ENCODE assay signal across 12 cellular contexts in genomic region chr2:215979615-215980014, GRCh38. TPM values are rescaled to one million over a fixed set of nuclear protein-coding genes. Genes with fewer than 3 reads are reported as not detected.
DNase-seq lines count a peak whose midpoint lies in the region; ATAC-seq and TF ChIP-seq lines count a peak whose summit lies in the region.
"Had no signal": no experiment of that assay in that cellular context is flagged by ENCODE, and none has a peak within 500 bp of the region (broad histone marks: within the 10 kb centered on the region; RNA-seq: fewer than 3 reads in every experiment).

No MANE protein-coding gene starts in this region.

- no peak for TF ChIP-seq CTCF in DND-41 (IDR thresholded peaks at IDR 0.05; ENCODE audit: borderline replicate concordance, extremely low read depth, low read length, poor library complexity, severe bottlenecking)
- no peak for TF ChIP-seq CTCF in heart left ventricle (IDR thresholded peaks at IDR 0.05)

- ATAC-seq in DND-41 (ENCODE audit: insufficient read depth, low read depth) (peak; percentile 68; the same call in 2 of the 3 replicates), GM19023 (IDR thresholded peaks at IDR 0.05; ENCODE audit: unreplicated experiment) (peak; percentile 35), HG02973 (IDR thresholded peaks at IDR 0.05; ENCODE audit: unreplicated experiment) (peak; percentile 56), T-helper 17 cell (peak; percentile 78), heart left ventricle (no peak)

- no peak overlapping the region for H3K27ac Mint-ChIP-seq in T-helper 17 cell

- 77 to 86% (median 85%) methylated on average over 2 of the region's 2 CpGs for WGBS in heart left ventricle, 4 donors

- no peaks in the 10 kb centered on the region for H3K27me3 ChIP-seq in DND-41 (ENCODE audit: insufficient read depth, low read length, poor library complexity)
- no peaks in the 10 kb centered on the region for H3K27me3 ChIP-seq in heart left ventricle

- H3K9me3 ChIP-seq in DND-41 (ENCODE audit: insufficient read depth, low read length, severe bottlenecking), result peaks cover 2% of the 10 kb centered on the region
- H3K9me3 ChIP-seq in T-helper 17 cell (ENCODE audit: control insufficient read depth, low read length, poor library complexity, severe bottlenecking), result no peaks in the 10 kb centered on the region
- H3K9me3 ChIP-seq in heart left ventricle, result peaks cover 0 to 4% (median 0%) of the 10 kb centered on the region in 12 donors

- DNase-seq in DND-41, result no peak
- DNase-seq in T-helper 17 cell, result no peak
- no peak for DNase-seq in HuH-7.5 (ENCODE audit: low spot score)
- no peak for DNase-seq in RKO (ENCODE audit: low spot score)
- no peak for DNase-seq in heart left ventricle
- no peak for DNase-seq in SHP77 (lab: John Stamatoyannopoulos, UW)
- DNase-seq: activated CD4-positive, CD25-positive, alpha-beta regulatory T cell treated with anti-CD3 and anti-CD28 coated beads, Interleukin-2, amount 50 U/mL, for 72 hours; C1 segment of cervical spinal cord; NCI-H1436 had no signal

- H3K27ac ChIP-seq in DND-41 (ENCODE audit: low read length) (no peak overlapping the region), heart left ventricle (no peak overlapping the region)

- no peaks in the 10 kb centered on the region for H3K27me3 Mint-ChIP-seq in T-helper 17 cell

- H3K4me1 ChIP-seq in DND-41 (ENCODE audit: insufficient read depth, low read length) (no peaks in the 10 kb centered on the region), heart left ventricle (no peaks in the 10 kb centered on the region)

- TF ChIP-seq POLR2A in heart left ventricle (IDR thresholded peaks at IDR 0.05), result no peak

- intact Hi-C loops in heart left ventricle (cut with DNase I), result no loop called here

- H4K20me1 ChIP-seq in DND-41 (ENCODE audit: insufficient read depth, low read length), result peaks cover 3% of the 10 kb centered on the region; the same call in 1 of the 2 replicates

- H3K9ac ChIP-seq in DND-41 (ENCODE audit: low read depth, low read length), result no peak overlapping the region

- H3K79me2 ChIP-seq in DND-41 (ENCODE audit: insufficient read depth, low read length), result peaks cover 2% of the 10 kb centered on the region; the same call in 1 of the 2 replicates

- peaks cover 3% of the 10 kb centered on the region for H3K36me3 Mint-ChIP-seq in T-helper 17 cell (ENCODE audit: low read depth)

- peaks cover 5% of the 10 kb centered on the region for H3K4me1 Mint-ChIP-seq in T-helper 17 cell

- H3K4me3 ChIP-seq in DND-41 (ENCODE audit: low read depth in 1 of 2, low read length in 2 of 2), result no peak overlapping the region
- no peak overlapping the region for H3K4me3 ChIP-seq in heart left ventricle
- H3K4me3 ChIP-seq: skin epidermis had no signal

- no peak overlapping the region for H2AFZ ChIP-seq in DND-41 (ENCODE audit: low read depth, low read length)

- H3K36me3 ChIP-seq in DND-41 (ENCODE audit: insufficient read depth, low read length) (0 out of 2 replicates have a peak, but pooled peaks cover 7% of the 10 kb centered on the region), heart left ventricle (no peaks in the 10 kb centered on the region)

- H3K4me2 ChIP-seq in DND-41 (ENCODE audit: insufficient read depth, low read length), result no peak overlapping the region

- no peak overlapping the region for H3K4me3 Mint-ChIP-seq in T-helper 17 cell

RNA-seq across cellular contexts. Expression of gene MREG, which starts 33.7 kb away (rescaled TPM):
- total RNA-seq in T-helper 17 cell (1 to 10 TPM; 5.3 to 6.6 TPM), heart left ventricle (1 to 10 TPM in 1 of 9 donors, under 1 TPM in 7, not detected in 1; 0.16 to 2.4 (median 0.40) TPM)
- under 1 TPM; 0.14 to 0.23 TPM for polyA plus RNA-seq in heart left ventricle

Comparison
In these comparisons a context has a peak if more than half of its experiments do, and no peak if none do; other contexts are left out.
1. ATAC-seq: peak in DND-41 (single experiment), GM19023 (single experiment), HG02973 (single experiment) and T-helper 17 cell (single experiment); none in heart left ventricle (0 of 4).